23 cellular contexts compared by ENCODE assay signal in the genomic region with DNA sequence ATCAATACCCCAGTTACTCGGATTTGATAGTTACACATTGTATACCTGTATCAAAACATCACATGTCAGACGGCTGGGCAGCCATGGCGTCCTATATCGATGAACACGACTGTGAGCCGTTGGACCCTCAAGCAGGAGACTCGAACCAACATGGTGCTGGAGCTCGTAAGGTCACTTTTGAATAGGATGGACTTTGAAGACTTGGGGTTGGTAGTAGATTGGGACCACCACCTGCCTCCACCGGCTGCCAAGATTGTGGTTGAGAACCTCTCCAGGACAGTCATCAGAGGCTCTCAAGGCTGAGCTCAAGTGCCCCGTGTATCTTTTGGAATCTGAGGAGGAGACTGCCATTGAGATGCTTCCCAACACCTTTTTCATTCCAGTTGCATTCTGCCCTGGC. TPM values are rescaled to one million over a fixed set of nuclear protein-coding genes. Genes with fewer than 3 reads are reported as not detected.
DNase-seq lines count a peak whose midpoint lies in the region; ATAC-seq and TF ChIP-seq lines count a peak whose summit lies in the region.
"Had no signal": no experiment of that assay in that cellular context is flagged by ENCODE, and none has a peak within 500 bp of the region (broad histone marks: within the 10 kb centered on the region; RNA-seq: fewer than 3 reads in every experiment).

No MANE protein-coding gene starts in this region.

- no peak overlapping the region for H3K4me3 ChIP-seq in CD8-positive, alpha-beta memory T cell (ENCODE audit: low read length)
- H3K4me3 ChIP-seq in prostate gland, result no peak overlapping the region
- H3K4me3 ChIP-seq: breast epithelium, lung, uterus had no signal

- H3K27me3 Mint-ChIP-seq in activated CD4-positive, alpha-beta T cell treated with anti-CD3 and anti-CD28 coated beads, Interleukin-2, amount 10 ng/mL, durations not matched to agents 7 days and 5 days, result peaks cover 2% of the 10 kb centered on the region
- no peaks in the 10 kb centered on the region for H3K27me3 Mint-ChIP-seq in CD8-positive, alpha-beta memory T cell
- no peaks in the 10 kb centered on the region for H3K27me3 Mint-ChIP-seq in activated naive CD8-positive, alpha-beta T cell treated with anti-CD3 and anti-CD28 coated beads, Interleukin-2, amount 10 ng/mL, durations not matched to agents 7 days and 5 days
- H3K27me3 Mint-ChIP-seq in natural killer cell treated with Interleukin-12 subunit alpha and Interleukin-12 subunit beta and Interleukin-15 and Interleukin-18, amount 100 ng/mL, for 72 hours, result no peaks in the 10 kb centered on the region

- no peaks in the 10 kb centered on the region for H3K9me3 ChIP-seq in CD8-positive, alpha-beta memory T cell (ENCODE audit: low read length)
- H3K9me3 ChIP-seq in prostate gland, result no peaks in the 10 kb centered on the region
- H3K9me3 ChIP-seq: breast epithelium, uterus had no signal

- peaks cover 18% of the 10 kb centered on the region for H3K4me1 ChIP-seq in CD8-positive, alpha-beta memory T cell (ENCODE audit: insufficient read depth, low read length)
- peaks cover 8% of the 10 kb centered on the region for H3K4me1 ChIP-seq in prostate gland (replicated peaks)

- CTCF ChIA-PET in activated CD4-positive, alpha-beta T cell treated with anti-CD3 and anti-CD28 coated beads, Interleukin-2, amount 10 ng/mL, durations not matched to agents 7 days and 5 days (lab: Charles Lee), result interaction anchor here (1.1 to 1.8 kb wide), 3 partner anchors 10 to 516 kb away, joined by 3 to 5 read pairs (median 3); no protein-coding TSS in a partner anchor
- CTCF ChIA-PET in CD8-positive, alpha-beta memory T cell (lab: Charles Lee), result interaction anchor here (1.4 to 2.6 kb wide), 3 partner anchors 12 to 545 kb away, joined by 3 to 16 read pairs (median 10); no protein-coding TSS in a partner anchor

- 92% methylated on average over 10 of the region's 10 CpGs for WGBS in prostate gland

- H3K27me3 ChIP-seq in CD8-positive, alpha-beta memory T cell (ENCODE audit: insufficient read depth, low read length, poor library complexity, severe bottlenecking), result no peaks in the 10 kb centered on the region
- no peaks in the 10 kb centered on the region for H3K27me3 ChIP-seq in prostate gland (replicated peaks; ENCODE audit: insufficient read depth)
- H3K27me3 ChIP-seq: breast epithelium, uterus had no signal

- intact Hi-C loops in prostate gland (cut with DNase I), result no loop called here

- TF ChIP-seq CTCF in prostate gland (IDR thresholded peaks at IDR 0.05), result no peak

- DNase-seq in activated CD4-positive, alpha-beta T cell treated with anti-CD3 and anti-CD28 coated beads, Interleukin-2, amount 10 ng/mL, durations not matched to agents 7 days and 5 days, result no peak
- no peak for DNase-seq in activated CD4-positive, alpha-beta T cell treated with anti-CD3 and anti-CD28 coated beads for 4 hours
- no peak for DNase-seq in CD8-positive, alpha-beta memory T cell
- DNase-seq in activated naive CD8-positive, alpha-beta T cell treated with anti-CD3 and anti-CD28 coated beads, Interleukin-2, amount 10 ng/mL, durations not matched to agents 7 days and 5 days, result no peak
- DNase-seq in natural killer cell treated with Interleukin-12 subunit alpha and Interleukin-12 subunit beta and Interleukin-15 and Interleukin-18, amount 100 ng/mL, for 72 hours (ENCODE audit: low spot score), result no peak
- DNase-seq in stimulated activated CD4-positive, alpha-beta T cell treated with anti-CD3 and anti-CD28 coated beads, Interleukin-4, amount 100 ng/mL, for 1 hour, result no peak
- DNase-seq in NCI-H1092 treated with DMSO at 0.1 percent for 48 hours (lab: John Stamatoyannopoulos, UW) (no peak), prostate gland (ENCODE audit: low spot score) (no peak)
- DNase-seq: dermis blood vessel endothelial cell, foreskin fibroblast, HCEC 1CT, NCI-H1105, NCI-H2081 treated with DMSO at 0.1 percent for 48 hours, NCI-H526, uterus had no signal

- H3K27ac Mint-ChIP-seq in activated CD4-positive, alpha-beta T cell treated with anti-CD3 and anti-CD28 coated beads, Interleukin-2, amount 10 ng/mL, durations not matched to agents 7 days and 5 days, result peak overlapping the region; percentile 75
- peak overlapping the region in 7 of 8 donors; percentile 38 to 64 (median 50) for H3K27ac Mint-ChIP-seq in CD8-positive, alpha-beta memory T cell
- H3K27ac Mint-ChIP-seq in activated naive CD8-positive, alpha-beta T cell treated with anti-CD3 and anti-CD28 coated beads, Interleukin-2, amount 10 ng/mL, durations not matched to agents 7 days and 5 days, result no peak overlapping the region
- no peak overlapping the region for H3K27ac Mint-ChIP-seq in natural killer cell treated with Interleukin-12 subunit alpha and Interleukin-12 subunit beta and Interleukin-15 and Interleukin-18, amount 100 ng/mL, for 72 hours

- no peak overlapping the region for H3K27ac ChIP-seq in CD8-positive, alpha-beta memory T cell (ENCODE audit: low read depth, low read length)
- H3K27ac ChIP-seq in prostate gland, result no peak overlapping the region
- H3K27ac ChIP-seq: breast epithelium, C4-2B, uterus had no signal

- ATAC-seq in activated naive CD8-positive, alpha-beta T cell treated with anti-CD3 and anti-CD28 coated beads, Interleukin-2, amount 10 ng/mL, durations not matched to agents 7 days and 5 days (ENCODE audit: low read depth), result no peak
- no peak for ATAC-seq in natural killer cell treated with Interleukin-12 subunit alpha and Interleukin-12 subunit beta and Interleukin-15 and Interleukin-18, amount 100 ng/mL, for 72 hours

- TF ChIP-seq POLR2A in prostate gland (IDR thresholded peaks at IDR 0.05), result no peak

- peaks cover 36% of the 10 kb centered on the region for H3K4me1 Mint-ChIP-seq in activated CD4-positive, alpha-beta T cell treated with anti-CD3 and anti-CD28 coated beads, Interleukin-2, amount 10 ng/mL, durations not matched to agents 7 days and 5 days
- peaks cover 26 to 45% (median 40%) of the 10 kb centered on the region in 3 donors for H3K4me1 Mint-ChIP-seq in CD8-positive, alpha-beta memory T cell
- H3K4me1 Mint-ChIP-seq in activated naive CD8-positive, alpha-beta T cell treated with anti-CD3 and anti-CD28 coated beads, Interleukin-2, amount 10 ng/mL, durations not matched to agents 7 days and 5 days, result peaks cover 19% of the 10 kb centered on the region
- peaks cover 14 to 19% of the 10 kb centered on the region in 2 donors for H3K4me1 Mint-ChIP-seq in natural killer cell treated with Interleukin-12 subunit alpha and Interleukin-12 subunit beta and Interleukin-15 and Interleukin-18, amount 100 ng/mL, for 72 hours (ENCODE audit: low read depth in 2 of 2)

- peaks cover 13% of the 10 kb centered on the region for H3K36me3 Mint-ChIP-seq in activated CD4-positive, alpha-beta T cell treated with anti-CD3 and anti-CD28 coated beads, Interleukin-2, amount 10 ng/mL, durations not matched to agents 7 days and 5 days (ENCODE audit: low read depth)
- H3K36me3 Mint-ChIP-seq in CD8-positive, alpha-beta memory T cell, result peaks cover 0 to 16% (median 0%) of the 10 kb centered on the region in 3 donors
- H3K36me3 Mint-ChIP-seq in activated naive CD8-positive, alpha-beta T cell treated with anti-CD3 and anti-CD28 coated beads, Interleukin-2, amount 10 ng/mL, durations not matched to agents 7 days and 5 days, result peaks cover 4% of the 10 kb centered on the region
- no peaks in the 10 kb centered on the region for H3K36me3 Mint-ChIP-seq in natural killer cell treated with Interleukin-12 subunit alpha and Interleukin-12 subunit beta and Interleukin-15 and Interleukin-18, amount 100 ng/mL, for 72 hours

- POLR2A ChIA-PET in activated CD4-positive, alpha-beta T cell treated with anti-CD3 and anti-CD28 coated beads, Interleukin-2, amount 10 ng/mL, durations not matched to agents 7 days and 5 days (lab: Charles Lee), result no interaction called here
- POLR2A ChIA-PET in CD8-positive, alpha-beta memory T cell (lab: Charles Lee), result no interaction called here
- POLR2A ChIA-PET in activated naive CD8-positive, alpha-beta T cell treated with anti-CD3 and anti-CD28 coated beads, Interleukin-2, amount 10 ng/mL, durations not matched to agents 7 days and 5 days (lab: Charles Lee), result interaction anchor here (0.7 kb wide), 1 partner anchor 516 kb away, joined by 3 read pairs; a partner anchor contains a TSS

- H3K4me3 Mint-ChIP-seq in activated CD4-positive, alpha-beta T cell treated with anti-CD3 and anti-CD28 coated beads, Interleukin-2, amount 10 ng/mL, durations not matched to agents 7 days and 5 days, result peak overlapping the region; percentile 32
- H3K4me3 Mint-ChIP-seq in CD8-positive, alpha-beta memory T cell, result peak overlapping the region; percentile 48 to 74 (median 55)
- peak overlapping the region; percentile 42 for H3K4me3 Mint-ChIP-seq in activated naive CD8-positive, alpha-beta T cell treated with anti-CD3 and anti-CD28 coated beads, Interleukin-2, amount 10 ng/mL, durations not matched to agents 7 days and 5 days
- H3K4me3 Mint-ChIP-seq in natural killer cell treated with Interleukin-12 subunit alpha and Interleukin-12 subunit beta and Interleukin-15 and Interleukin-18, amount 100 ng/mL, for 72 hours, result peak overlapping the region; percentile 36

- no peaks in the 10 kb centered on the region for H3K9me3 Mint-ChIP-seq in activated CD4-positive, alpha-beta T cell treated with anti-CD3 and anti-CD28 coated beads, Interleukin-2, amount 10 ng/mL, durations not matched to agents 7 days and 5 days
- no peaks in the 10 kb centered on the region for H3K9me3 Mint-ChIP-seq in CD8-positive, alpha-beta memory T cell
- H3K9me3 Mint-ChIP-seq in activated naive CD8-positive, alpha-beta T cell treated with anti-CD3 and anti-CD28 coated beads, Interleukin-2, amount 10 ng/mL, durations not matched to agents 7 days and 5 days, result no peaks in the 10 kb centered on the region
- H3K9me3 Mint-ChIP-seq in natural killer cell treated with Interleukin-12 subunit alpha and Interleukin-12 subunit beta and Interleukin-15 and Interleukin-18, amount 100 ng/mL, for 72 hours, result no peaks in the 10 kb centered on the region

- peaks cover 4% of the 10 kb centered on the region for H3K36me3 ChIP-seq in CD8-positive, alpha-beta memory T cell (ENCODE audit: insufficient read depth, low read length)
- H3K36me3 ChIP-seq in prostate gland, result no peaks in the 10 kb centered on the region
- H3K36me3 ChIP-seq: breast epithelium, uterus had no signal

RNA-seq across cellular contexts. Expression of a gene that starts 1.9 kb away (rescaled TPM):
- total RNA-seq in activated CD4-positive, alpha-beta T cell treated with anti-CD3 and anti-CD28 coated beads, Interleukin-2, amount 10 ng/mL, durations not matched to agents 7 days and 5 days, result 10 to 100 TPM; 20.2 to 22.0 TPM
- 10 to 100 TPM; 28.4 to 29.6 TPM for total RNA-seq in CD8-positive, alpha-beta memory T cell
- polyA plus RNA-seq in CD8-positive, alpha-beta memory T cell, result 15.1 TPM
- total RNA-seq in activated naive CD8-positive, alpha-beta T cell treated with anti-CD3 and anti-CD28 coated beads, Interleukin-2, amount 10 ng/mL, durations not matched to agents 7 days and 5 days, result 10 to 100 TPM; 22.0 to 25.5 TPM
- 10 to 100 TPM; 26.4 to 46.0 TPM for total RNA-seq in natural killer cell treated with Interleukin-12 subunit alpha and Interleukin-12 subunit beta and Interleukin-15 and Interleukin-18, amount 100 ng/mL, for 72 hours
- 10 to 100 TPM; 12.6 to 17.4 TPM for total RNA-seq in prostate gland

RNA-seq across cellular contexts. Expression of a gene that starts 8.1 kb away (rescaled TPM):
- 10 to 100 TPM in 1 of 2 experiments, 1 to 10 TPM in 1; 9.9 to 11.4 TPM for total RNA-seq in activated CD4-positive, alpha-beta T cell treated with anti-CD3 and anti-CD28 coated beads, Interleukin-2, amount 10 ng/mL, durations not matched to agents 7 days and 5 days
- 10 to 100 TPM; 30.4 to 31.6 TPM for total RNA-seq in CD8-positive, alpha-beta memory T cell
- polyA plus RNA-seq in CD8-positive, alpha-beta memory T cell, result 5.2 TPM
- 1 to 10 TPM; 8.2 to 9.0 TPM for total RNA-seq in activated naive CD8-positive, alpha-beta T cell treated with anti-CD3 and anti-CD28 coated beads, Interleukin-2, amount 10 ng/mL, durations not matched to agents 7 days and 5 days
- 10 to 100 TPM; 16.3 to 34.3 TPM for total RNA-seq in natural killer cell treated with Interleukin-12 subunit alpha and Interleukin-12 subunit beta and Interleukin-15 and Interleukin-18, amount 100 ng/mL, for 72 hours
- 10 to 100 TPM in 1 of 2 donors, 1 to 10 TPM in 1; 9.6 to 10.4 TPM for total RNA-seq in prostate gland

RNA-seq across cellular contexts. Expression of a gene that starts 51.2 kb away (rescaled TPM):
- total RNA-seq in activated CD4-positive, alpha-beta T cell treated with anti-CD3 and anti-CD28 coated beads, Interleukin-2, amount 10 ng/mL, durations not matched to agents 7 days and 5 days, result not detected
- total RNA-seq in CD8-positive, alpha-beta memory T cell, result not detected
- polyA plus RNA-seq in CD8-positive, alpha-beta memory T cell, result not detected
- total RNA-seq in activated naive CD8-positive, alpha-beta T cell treated with anti-CD3 and anti-CD28 coated beads, Interleukin-2, amount 10 ng/mL, durations not matched to agents 7 days and 5 days, result not detected
- total RNA-seq in natural killer cell treated with Interleukin-12 subunit alpha and Interleukin-12 subunit beta and Interleukin-15 and Interleukin-18, amount 100 ng/mL, for 72 hours, result not detected
- 1 to 10 TPM in 1 of 2 donors, not detected in 1; 6.4 TPM for total RNA-seq in prostate gland
- total RNA-seq: A673; activated CD8-positive, alpha-beta memory T cell treated with anti-CD3 and anti-CD28 coated beads for 36 hours; breast epithelium; dermis blood vessel endothelial cell; myocyte; skeletal muscle tissue; subcutaneous adipose tissue had no signal

Comparison
In these comparisons a context has a peak if more than half of its experiments do, and no peak if none do; other contexts are left out.
1. H3K27ac Mint-ChIP-seq: peak in activated CD4-positive, alpha-beta T cell treated with anti-CD3 and anti-CD28 coated beads, Interleukin-2, amount 10 ng/mL, durations not matched to agents 7 days and 5 days (single experiment) and CD8-positive, alpha-beta memory T cell (7 of 8); none in activated naive CD8-positive, alpha-beta T cell treated with anti-CD3 and anti-CD28 coated beads, Interleukin-2, amount 10 ng/mL, durations not matched to agents 7 days and 5 days (single experiment) and natural killer cell treated with Interleukin-12 subunit alpha and Interleukin-12 subunit beta and Interleukin-15 and Interleukin-18, amount 100 ng/mL, for 72 hours (0 of 2).
2. Peak in every context shown above with its lines, with median percentiles within 50 percentile points of each other: H3K4me3 Mint-ChIP-seq.